In genomic region chr18:25300492-25300891, GRCh38 we compare ENCODE assay signal across 21 cellular contexts. TPM values are rescaled to one million over a fixed set of nuclear protein-coding genes. Genes with fewer than 3 reads are reported as not detected.
"Had no signal": no experiment of that assay in that cellular context is flagged by ENCODE, and none has a peak within 500 bp of the region (broad histone marks: within the 10 kb centered on the region; RNA-seq: fewer than 3 reads in every experiment).

No MANE protein-coding gene starts in this region.

- H3K4me3 Mint-ChIP-seq: dendritic cell treated with granulocyte-macrophage colony-stimulating factor and Interleukin-4, amounts not matched to agents 40 ng/mL and 50 ng/mL, for 4 days; effector memory CD8-positive, alpha-beta T cell; endodermal cell had no signal

- FAIRE-seq: endometrium, endothelial cell of umbilical vein, frontal cortex, islet of Langerhans, keratinocyte had no signal

- H3K4me1 Mint-ChIP-seq: endodermal cell had no signal

- ATAC-seq: effector memory CD8-positive, alpha-beta T cell; foreskin keratinocyte; gastroesophageal sphincter; left lung; lower lobe of right lung had no signal

- H3K27ac ChIP-seq: colonic mucosa, esophagus muscularis mucosa, foreskin keratinocyte, gastroesophageal sphincter, lower lobe of right lung had no signal

- H3K4me3 ChIP-seq: colonic mucosa, esophagus muscularis mucosa, gastroesophageal sphincter, heart left ventricle, left lung, lower lobe of right lung had no signal

- H3K36me3 ChIP-seq: colonic mucosa, esophagus muscularis mucosa, gastroesophageal sphincter, heart left ventricle, left lung, lower lobe of right lung had no signal

- H3K27me3 Mint-ChIP-seq: dendritic cell treated with granulocyte-macrophage colony-stimulating factor and Interleukin-4, amounts not matched to agents 40 ng/mL and 50 ng/mL, for 4 days; effector memory CD8-positive, alpha-beta T cell had no signal

- H3K9me3 Mint-ChIP-seq: dendritic cell treated with granulocyte-macrophage colony-stimulating factor and Interleukin-4, amounts not matched to agents 40 ng/mL and 50 ng/mL, for 4 days; endodermal cell had no signal

- H3K27me3 ChIP-seq: colonic mucosa, esophagus muscularis mucosa, foreskin keratinocyte, gastroesophageal sphincter, heart left ventricle, left lung had no signal

- H3K27ac Mint-ChIP-seq: dendritic cell treated with granulocyte-macrophage colony-stimulating factor and Interleukin-4, amounts not matched to agents 40 ng/mL and 50 ng/mL, for 4 days; effector memory CD8-positive, alpha-beta T cell; endodermal cell had no signal

- H3K9me3 ChIP-seq: colonic mucosa, esophagus muscularis mucosa, gastroesophageal sphincter, heart left ventricle, left lung, lower lobe of right lung had no signal

- H3K4me1 ChIP-seq: colonic mucosa, foreskin keratinocyte, gastroesophageal sphincter had no signal

- DNase-seq: colonic mucosa; cortex of kidney; effector CD8-positive, alpha-beta T cell; effector memory CD8-positive, alpha-beta T cell; endodermal cell; foreskin keratinocyte; heart left ventricle; hippocampal formation; left cardiac atrium; left lung; left ventricle myocardium superior; lower lobe of right lung; midbrain had no signal

RNA-seq across cellular contexts. Expression of gene ZNF521, which starts 51.5 kb away (rescaled TPM):
- total RNA-seq: foreskin keratinocyte had no signal
- polyA plus RNA-seq: foreskin keratinocyte had no signal
